Comparison of ENCODE assay signal across 13 cellular contexts in genomic region chr7:2195403-2196246, GRCh38. TPM values are rescaled to one million over a fixed set of nuclear protein-coding genes. Genes with fewer than 3 reads are reported as not detected.
DNase-seq lines count a peak whose midpoint lies in the region; ATAC-seq and TF ChIP-seq lines count a peak whose summit lies in the region.
"Had no signal": no experiment of that assay in that cellular context is flagged by ENCODE, and none has a peak within 500 bp of the region (broad histone marks: within the 10 kb centered on the region; RNA-seq: fewer than 3 reads in every experiment).

No MANE protein-coding gene starts in this region.

- TF ChIP-seq CTCF in endodermal cell (conservative IDR thresholded peaks at IDR 0.05) (no peak), brain microvascular endothelial cell (IDR thresholded peaks at IDR 0.05; ENCODE audit: low read depth, low read length, missing control alignments) (no peak), progenitor cell of endocrine pancreas (IDR thresholded peaks at IDR 0.05; ENCODE audit: unreplicated experiment) (no peak), PC-9 (conservative IDR thresholded peaks at IDR 0.05) (no peak)

- no TSS peak for BruUV-seq in PC-9 (replicated peaks; lab: Mats Ljungman, UMichigan)

- POLR2A ChIA-PET in PC-9 (lab: Charles Lee; ENCODE audit: unreplicated experiment), result interaction anchor here (0.5 kb wide), 1 partner anchor 30 kb away, joined by 5 read pairs; no protein-coding TSS in a partner anchor

- H3K36me3 Mint-ChIP-seq in endodermal cell (ENCODE audit: low read depth) (peaks cover 66% of the 10 kb centered on the region), progenitor cell of endocrine pancreas (ENCODE audit: insufficient read depth) (peaks cover 29% of the 10 kb centered on the region), T-helper 17 cell (ENCODE audit: low read depth) (peaks cover 2% of the 10 kb centered on the region)

- peak overlapping the region; percentile 74 for H3K27ac Mint-ChIP-seq in endodermal cell
- H3K27ac Mint-ChIP-seq in progenitor cell of endocrine pancreas, result no peak overlapping the region
- H3K27ac Mint-ChIP-seq in T-helper 17 cell, result no peak overlapping the region

- H3K36me3 ChIP-seq in endodermal cell (ENCODE audit: control insufficient read depth, insufficient read depth, low read length), result peaks cover 45% of the 10 kb centered on the region
- peaks cover 7% of the 10 kb centered on the region for H3K36me3 ChIP-seq in brain microvascular endothelial cell (replicated peaks)
- peaks cover 28% of the 10 kb centered on the region for H3K36me3 ChIP-seq in PC-9 (ENCODE audit: low read depth)

- no peaks in the 10 kb centered on the region for H3K79me2 ChIP-seq in PC-9 (ENCODE audit: low read depth)

- H3K4me1 ChIP-seq in endodermal cell (ENCODE audit: control insufficient read depth, insufficient read depth, low read length) (peaks cover 11% of the 10 kb centered on the region), PC-9 (replicated peaks; ENCODE audit: insufficient read depth) (no peaks in the 10 kb centered on the region)
- H3K4me1 ChIP-seq: vagina had no signal

- CTCF ChIA-PET in PC-9 (lab: Charles Lee), result interaction anchor here (0.9 kb wide), 1 partner anchor 20 kb away, joined by 3 read pairs; no protein-coding TSS in a partner anchor

- H3F3A ChIP-seq in PC-9 (ENCODE audit: insufficient read depth, low read depth), result no peaks in the 10 kb centered on the region

- no peak for ATAC-seq in T-helper 17 cell

- H3K9me3 Mint-ChIP-seq in endodermal cell, result peaks cover 5% of the 10 kb centered on the region
- H3K9me3 Mint-ChIP-seq in progenitor cell of endocrine pancreas (ENCODE audit: low read depth), result no peaks in the 10 kb centered on the region

- H3K4me1 Mint-ChIP-seq in endodermal cell (peaks cover 28% of the 10 kb centered on the region), progenitor cell of endocrine pancreas (ENCODE audit: low read depth) (no peaks in the 10 kb centered on the region), T-helper 17 cell (peaks cover 6% of the 10 kb centered on the region)

- no peak overlapping the region for H2AFZ ChIP-seq in PC-9

- intact Hi-C loops in PC-9 (cut with micrococcal nuclease; ENCODE audit: unreplicated experiment), result no loop called here

- WGBS in endodermal cell (ENCODE audit: insufficient coverage in 1 of 2, insufficient read length in 1 of 2), 2 experiments, result 84 to 92% methylated on average over 9 to 13 of the region's 13 CpGs

- H3K4me3 ChIP-seq in endodermal cell (ENCODE audit: low read length) (peak overlapping the region; percentile 8), brain microvascular endothelial cell (ENCODE audit: low read depth, low read length) (no peak overlapping the region), PC-9 (no peak overlapping the region)
- H3K4me3 ChIP-seq: vagina had no signal

- no peaks in the 10 kb centered on the region for H3K9me2 ChIP-seq in PC-9 (ENCODE audit: insufficient read depth)

- no peaks in the 10 kb centered on the region for H4K20me1 ChIP-seq in PC-9 (ENCODE audit: insufficient read depth)

- H3K27me3 ChIP-seq in endodermal cell (ENCODE audit: control insufficient read depth, insufficient read depth, low read length, poor library complexity, severe bottlenecking) (no peaks in the 10 kb centered on the region), brain microvascular endothelial cell (replicated peaks) (no peaks in the 10 kb centered on the region), PC-9 (ENCODE audit: insufficient read depth, low read depth) (no peaks in the 10 kb centered on the region)
- H3K27me3 ChIP-seq: vagina had no signal

- H3K4me3 Mint-ChIP-seq in endodermal cell (no peak overlapping the region), progenitor cell of endocrine pancreas (ENCODE audit: low read depth) (no peak overlapping the region), T-helper 17 cell (no peak overlapping the region)

- H3K9me3 ChIP-seq in endodermal cell (ENCODE audit: control insufficient read depth, low read length) (peaks cover 5% of the 10 kb centered on the region), PC-9 (ENCODE audit: insufficient read depth, low read depth) (peaks cover 11% of the 10 kb centered on the region), T-helper 17 cell (ENCODE audit: control insufficient read depth, low read length, poor library complexity, severe bottlenecking) (no peaks in the 10 kb centered on the region)
- H3K9me3 ChIP-seq: vagina had no signal

- no peak overlapping the region for H3K9ac ChIP-seq in endodermal cell (ENCODE audit: extremely low read depth, low read length, poor library complexity, severe bottlenecking)

- H3K27me3 Mint-ChIP-seq in endodermal cell (ENCODE audit: insufficient read depth), result no peaks in the 10 kb centered on the region
- H3K27me3 Mint-ChIP-seq in progenitor cell of endocrine pancreas, result no peaks in the 10 kb centered on the region
- no peaks in the 10 kb centered on the region for H3K27me3 Mint-ChIP-seq in T-helper 17 cell

- H3K27ac ChIP-seq in endodermal cell (ENCODE audit: low read depth, low read length), result no peak overlapping the region
- H3K27ac ChIP-seq in brain microvascular endothelial cell, result no peak overlapping the region
- no peak overlapping the region for H3K27ac ChIP-seq in PC-9
- H3K27ac ChIP-seq: vagina, WERI-Rb-1 had no signal

- DNase-seq in C1 segment of cervical spinal cord (lab: John Stamatoyannopoulos, UW), result peak in 8 of 14 donors; percentile 9 to 88 (median 29)
- peak; percentile 9 for DNase-seq in NCI-H2171 (lab: John Stamatoyannopoulos, UW)
- DNase-seq in endodermal cell, result no peak
- DNase-seq in mesenteric fat pad (ENCODE audit: low spot score), result peak; percentile 62
- no peak for DNase-seq in brain microvascular endothelial cell
- DNase-seq in progenitor cell of endocrine pancreas (ENCODE audit: low spot score, unreplicated experiment), result no peak
- no peak for DNase-seq in PC-9
- DNase-seq in T-helper 17 cell, result no peak
- DNase-seq: activated T-cell treated with anti-CD3 and anti-CD28 coated beads, Interleukin-2, amount 50 U/mL, for 1 hour; NCI-H774; stimulated activated CD4-positive, alpha-beta T cell treated with anti-CD3 and anti-CD28 coated beads, Interleukin-15, amount 100 ng/mL, for 24 hours; WERI-Rb-1 had no signal

- in situ Hi-C loops in brain microvascular endothelial cell (cut with HindIII; ENCODE audit: low pct_ligation_motif_present, low sequenced_read_pairs), result no loop called here

- H3K4me2 ChIP-seq in PC-9, result no peak overlapping the region

RNA-seq across cellular contexts. Expression of gene MAD1L1, which starts 37.1 kb away (rescaled TPM):
- total RNA-seq in endodermal cell (10 to 100 TPM; 59.1 to 61.4 TPM), mesenteric fat pad (32.2 TPM), progenitor cell of endocrine pancreas (49.8 and 50.6 TPM in 2 replicates), PC-9 (2021) (50.8 and 68.7 TPM in 2 replicates), T-helper 17 cell (100 to 1,000 TPM in 1 of 2 donors, 10 to 100 TPM in 1; 81.3 to 115 TPM)
- polyA plus RNA-seq in endodermal cell (2013, experiment 1 of 2), result 33.1 TPM
- polyA plus RNA-seq in endodermal cell (2013, experiment 2 of 2), result 29.4 TPM

RNA-seq across cellular contexts. Expression of gene MRM2, which starts 46.4 kb away (rescaled TPM):
- total RNA-seq in endodermal cell, result 10 to 100 TPM; 38.9 TPM
- polyA plus RNA-seq in endodermal cell (2013, experiment 1 of 2), result 33.3 TPM
- polyA plus RNA-seq in endodermal cell (2013, experiment 2 of 2), result 31.5 TPM
- total RNA-seq in mesenteric fat pad, result 19.7 TPM
- 28.7 and 29.5 TPM in 2 replicates for total RNA-seq in progenitor cell of endocrine pancreas
- total RNA-seq in PC-9 (2021), result 36.8 and 40.9 TPM in 2 replicates
- 1 to 10 TPM; 4.1 to 4.2 TPM for total RNA-seq in T-helper 17 cell

RNA-seq across cellular contexts. Expression of gene NUDT1, which starts 46.4 kb away (rescaled TPM):
- total RNA-seq in endodermal cell (10 to 100 TPM; 56.0 to 84.7 TPM), mesenteric fat pad (16.3 TPM), progenitor cell of endocrine pancreas (17.2 and 22.1 TPM in 2 replicates), PC-9 (2021) (63.9 and 73.3 TPM in 2 replicates), T-helper 17 cell (10 to 100 TPM; 12.7 to 16.2 TPM)
- 64.0 TPM for polyA plus RNA-seq in endodermal cell (2013, experiment 1 of 2)
- 61.0 TPM for polyA plus RNA-seq in endodermal cell (2013, experiment 2 of 2)

Comparison
In these comparisons a context has a peak if more than half of its experiments do, and no peak if none do; other contexts are left out.
1. DNase-seq: peak in C1 segment of cervical spinal cord (8 of 14), NCI-H2171 (single experiment) and mesenteric fat pad (single experiment); none in endodermal cell (single experiment), brain microvascular endothelial cell (single experiment), progenitor cell of endocrine pancreas (single experiment), PC-9 (0 of 2) and T-helper 17 cell (0 of 3).